Comparison of ENCODE assay signal across 8 cellular contexts in the genomic region with DNA sequence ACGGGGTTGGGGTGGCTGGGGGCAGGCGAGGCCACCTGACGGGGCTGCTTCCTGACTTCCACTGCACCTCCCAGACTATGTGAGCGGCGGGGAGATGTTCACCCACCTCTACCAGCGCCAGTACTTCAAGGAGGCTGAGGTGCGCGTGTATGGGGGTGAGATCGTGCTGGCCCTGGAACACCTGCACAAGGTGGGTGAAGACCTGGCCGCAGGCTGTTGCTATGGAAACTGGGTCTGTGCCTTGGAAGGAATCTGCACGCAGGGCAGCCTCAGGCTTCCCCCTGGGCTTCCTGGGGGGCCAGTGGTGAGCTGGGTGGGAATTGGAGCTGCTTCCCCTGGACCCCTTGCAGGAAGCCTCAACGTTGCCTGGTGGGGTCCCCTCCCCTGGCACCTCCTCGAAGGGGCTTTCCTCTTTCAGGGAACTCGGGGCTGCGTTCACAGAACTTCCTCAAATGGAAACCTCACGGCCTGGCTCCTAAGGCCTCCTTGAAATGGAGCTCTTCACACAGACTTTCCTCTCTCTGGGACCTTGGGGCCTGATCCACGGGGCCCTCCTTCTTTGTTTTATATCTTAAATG. TPM values are rescaled to one million over a fixed set of nuclear protein-coding genes. Genes with fewer than 3 reads are reported as not detected.
DNase-seq lines count a peak whose midpoint lies in the region.

No MANE protein-coding gene starts in this region.

- peaks cover 46% of the 10 kb centered on the region for H3K4me1 Mint-ChIP-seq in activated T-cell treated with anti-CD3 and anti-CD28 coated beads, Interleukin-2, amount 50 U/mL, for 24 hours (ENCODE audit: low read depth)

- 66 to 70% methylated on average over 17 of the region's 17 CpGs for WGBS in esophagus, 2 donors

- in situ Hi-C loops in HAP-1 (cut with MboI; ENCODE audit: low sequenced_read_pairs): no loop called here

- DNase-seq in activated T-cell treated with anti-CD3 and anti-CD28 coated beads, Interleukin-2, amount 50 U/mL, for 24 hours: no peak
- no peak for DNase-seq in activated T-cell treated with anti-CD3 and anti-CD28 coated beads, Interleukin-2, amount 50 U/mL, for 1 hour
- DNase-seq in SKM-1 (lab: John Stamatoyannopoulos, UW; ENCODE audit: unreplicated experiment) (peak; percentile 32), HuH-7.5 (ENCODE audit: low spot score) (no peak), HAP-1 (ENCODE audit: low spot score in 2 of 2) (no peak), DMS153 treated with DMSO at 0.1 percent for 48 hours (lab: John Stamatoyannopoulos, UW; ENCODE audit: unreplicated experiment) (no peak)

- peak overlapping the region; percentile 65 to 94 for H3K4me3 ChIP-seq in esophagus (ENCODE audit: low read depth in 1 of 2, low read length in 2 of 2)
- no peak overlapping the region for H3K4me3 ChIP-seq in HAP-1

- H3K36me3 ChIP-seq in esophagus (ENCODE audit: control insufficient read depth in 2 of 2, insufficient read depth in 2 of 2, low read length in 1 of 2) (peaks cover 17 to 27% of the 10 kb centered on the region in 2 donors), HAP-1 (replicated peaks) (peaks cover 21% of the 10 kb centered on the region)

- H3K27me3 Mint-ChIP-seq in activated T-cell treated with anti-CD3 and anti-CD28 coated beads, Interleukin-2, amount 50 U/mL, for 24 hours: no peaks in the 10 kb centered on the region

- H3K9me3 Mint-ChIP-seq in activated T-cell treated with anti-CD3 and anti-CD28 coated beads, Interleukin-2, amount 50 U/mL, for 24 hours: no peaks in the 10 kb centered on the region

- peak overlapping the region; percentile 83 for H3K4me3 Mint-ChIP-seq in activated T-cell treated with anti-CD3 and anti-CD28 coated beads, Interleukin-2, amount 50 U/mL, for 24 hours

- H3K9me3 ChIP-seq in esophagus (ENCODE audit: control insufficient read depth in 2 of 2, insufficient read depth in 1 of 2, low read depth in 1 of 2, low read length in 1 of 2): no peaks in the 10 kb centered on the region
- no peaks in the 10 kb centered on the region for H3K9me3 ChIP-seq in HAP-1

- H3K4me1 ChIP-seq in esophagus (ENCODE audit: control insufficient read depth in 2 of 2, insufficient read depth in 2 of 2, low read length in 1 of 2) (peaks cover 18% of the 10 kb centered on the region in 2 donors), HAP-1 (peaks cover 9% of the 10 kb centered on the region)

- no peak overlapping the region for H3K27ac Mint-ChIP-seq in activated T-cell treated with anti-CD3 and anti-CD28 coated beads, Interleukin-2, amount 50 U/mL, for 24 hours

- no peak overlapping the region for H3K27ac ChIP-seq in esophagus (ENCODE audit: low read depth in 2 of 2, low read length in 1 of 2)
- peak overlapping the region; percentile 2 for H3K27ac ChIP-seq in temporal lobe (ENCODE audit: low read depth, low read length)

- H3K36me3 Mint-ChIP-seq in activated T-cell treated with anti-CD3 and anti-CD28 coated beads, Interleukin-2, amount 50 U/mL, for 24 hours (ENCODE audit: low read depth): peaks cover 75% of the 10 kb centered on the region

- H3K27me3 ChIP-seq in esophagus (ENCODE audit: control insufficient read depth in 1 of 2, insufficient read depth in 2 of 2, low read length in 2 of 2) (no peaks in the 10 kb centered on the region), HAP-1 (ENCODE audit: low read depth) (no peaks in the 10 kb centered on the region)

RNA-seq across cellular contexts. Expression of a gene that starts 1.5 kb away (rescaled TPM):
- 10 to 100 TPM; 28.5 to 31.2 TPM for polyA plus RNA-seq in esophagus
- 7.1 TPM for total RNA-seq in temporal lobe

RNA-seq across cellular contexts. Expression of a gene that starts 20.5 kb away (rescaled TPM):
- polyA plus RNA-seq in esophagus: 10 to 100 TPM; 11.2 to 33.3 TPM
- 0.98 TPM for total RNA-seq in temporal lobe

RNA-seq across cellular contexts. Expression of a gene that starts 42.6 kb away (rescaled TPM):
- polyA plus RNA-seq in esophagus: 100 to 1,000 TPM; 442 to 808 TPM
- 87.5 TPM for total RNA-seq in temporal lobe

RNA-seq across cellular contexts. Expression of a gene that starts 43.1 kb away (rescaled TPM):
- 100 to 1,000 TPM; 201 to 211 TPM for polyA plus RNA-seq in esophagus
- total RNA-seq in temporal lobe: 50.9 TPM

RNA-seq across cellular contexts. Expression of a gene that starts 55.2 kb away (rescaled TPM):
- 10 to 100 TPM; 63.7 to 85.4 TPM for polyA plus RNA-seq in esophagus
- total RNA-seq in temporal lobe: 10.8 TPM
